16 cellular contexts compared by ENCODE assay signal in the genomic region with DNA sequence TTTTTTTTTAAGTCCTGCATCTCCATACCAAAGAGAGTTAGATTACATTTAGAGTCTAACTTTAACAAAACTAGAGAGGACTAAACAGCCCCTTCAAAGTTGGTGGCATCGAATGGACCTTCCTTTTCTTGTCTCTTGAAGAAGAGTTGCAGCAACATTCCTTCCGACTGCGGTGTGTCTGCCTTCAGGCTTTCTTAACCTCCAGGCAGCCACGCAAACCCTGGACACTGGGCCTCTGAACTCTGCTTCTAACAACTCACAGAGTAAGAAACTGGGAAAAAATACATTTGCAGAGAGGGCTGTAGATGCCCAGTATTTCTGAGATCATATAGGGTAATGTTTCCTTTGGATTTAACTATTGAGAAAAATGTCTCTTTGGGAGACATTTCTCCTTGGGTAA.
DNase-seq lines count a peak whose midpoint lies in the region; ATAC-seq and TF ChIP-seq lines count a peak whose summit lies in the region.
"Had no signal": no experiment of that assay in that cellular context is flagged by ENCODE, and none has a peak within 500 bp of the region (broad histone marks: within the 10 kb centered on the region; RNA-seq: fewer than 3 reads in every experiment).

No MANE protein-coding gene starts in this region.

- no peaks in the 10 kb centered on the region for H3K79me1 ChIP-seq in neuronal stem cell (ENCODE audit: low read depth, low read length)

- peak overlapping the region; percentile 13 for H2AFZ ChIP-seq in neuronal stem cell (ENCODE audit: low read length)

- 90% methylated on average over 4 of the region's 4 CpGs; no CpG with 5 or more reads in 1 of the 2 experiments for WGBS in endodermal cell (ENCODE audit: insufficient coverage in 1 of 2, insufficient read length in 1 of 2), 2 experiments
- no CpG with 5 or more reads among the region's 4 CpGs for WGBS in neuronal stem cell (ENCODE audit: extremely low coverage in 2 of 2, insufficient read length in 2 of 2, insufficient replicate concordance in 1 of 2), 2 donors
- WGBS in esophagus muscularis mucosa: 89% methylated on average over 4 of the region's 4 CpGs

- no peaks in the 10 kb centered on the region for H3K27me3 Mint-ChIP-seq in endodermal cell (ENCODE audit: insufficient read depth)
- no peaks in the 10 kb centered on the region for H3K27me3 Mint-ChIP-seq in progenitor cell of endocrine pancreas

- no peak overlapping the region for H4K91ac ChIP-seq in neuronal stem cell (ENCODE audit: low read depth, low read length, poor library complexity)

- H3K27ac ChIP-seq in right atrium auricular region: peak overlapping the region in 1 of 2 donors; percentile 3
- no peak overlapping the region for H3K27ac ChIP-seq in endodermal cell (ENCODE audit: low read depth, low read length)
- H3K27ac ChIP-seq in neuronal stem cell (replicated peaks; ENCODE audit: low read length): no peak overlapping the region
- H3K27ac ChIP-seq in esophagus muscularis mucosa (replicated peaks in 1 of 4): no peak overlapping the region
- H3K27ac ChIP-seq: 22Rv1 had no signal

- H3K4me1 Mint-ChIP-seq in endodermal cell (no peaks in the 10 kb centered on the region), progenitor cell of endocrine pancreas (ENCODE audit: low read depth) (peaks cover 9% of the 10 kb centered on the region)
- H3K4me1 Mint-ChIP-seq: CD14-positive monocyte had no signal

- DNase-seq in Right ventricle myocardium inferior (ENCODE audit: missing footprints) (peak; percentile 18), right atrium auricular region (ENCODE audit: low spot score) (no peak), endodermal cell (no peak), neuronal stem cell (ENCODE audit: low spot score) (no peak), HK-2 (ENCODE audit: unreplicated experiment) (no peak), cerebellar cortex (ENCODE audit: low spot score) (no peak), esophagus muscularis mucosa (ENCODE audit: extremely low spot score) (no peak), progenitor cell of endocrine pancreas (ENCODE audit: low spot score, unreplicated experiment) (no peak)
- DNase-seq: CD8-positive, alpha-beta T cell; COR-L47; DND-41; GF-D8 had no signal

- H3K36me3 ChIP-seq in right atrium auricular region: no peaks in the 10 kb centered on the region
- H3K36me3 ChIP-seq in endodermal cell (ENCODE audit: control insufficient read depth, insufficient read depth, low read length): no peaks in the 10 kb centered on the region
- H3K36me3 ChIP-seq in neuronal stem cell (replicated peaks in 1 of 2; ENCODE audit: control insufficient read depth in 2 of 2, insufficient read depth in 2 of 2, low read length in 2 of 2): no peaks in the 10 kb centered on the region
- no peaks in the 10 kb centered on the region for H3K36me3 ChIP-seq in esophagus muscularis mucosa

- no peak overlapping the region for H2BK120ac ChIP-seq in neuronal stem cell (ENCODE audit: low read depth, low read length)

- H3K27ac Mint-ChIP-seq in endodermal cell (no peak overlapping the region), progenitor cell of endocrine pancreas (no peak overlapping the region)
- H3K27ac Mint-ChIP-seq: CD14-positive monocyte; CD8-positive, alpha-beta T cell had no signal

- H3K9me3 Mint-ChIP-seq in endodermal cell (peaks cover 60% of the 10 kb centered on the region), progenitor cell of endocrine pancreas (ENCODE audit: low read depth) (peaks cover 21% of the 10 kb centered on the region)
- H3K9me3 Mint-ChIP-seq: CD8-positive, alpha-beta T cell had no signal

- H3K9ac ChIP-seq in endodermal cell (ENCODE audit: extremely low read depth, low read length, poor library complexity, severe bottlenecking): no peak overlapping the region
- no peak overlapping the region for H3K9ac ChIP-seq in neuronal stem cell (ENCODE audit: low read depth, low read length, poor library complexity)

- H3K36me3 Mint-ChIP-seq in endodermal cell (ENCODE audit: low read depth) (peaks cover 3% of the 10 kb centered on the region), progenitor cell of endocrine pancreas (ENCODE audit: insufficient read depth) (peaks cover 2% of the 10 kb centered on the region)
- H3K36me3 Mint-ChIP-seq: CD14-positive monocyte; CD8-positive, alpha-beta T cell had no signal

- H3K4me1 ChIP-seq in right atrium auricular region (no peaks in the 10 kb centered on the region), endodermal cell (ENCODE audit: control insufficient read depth, insufficient read depth, low read length) (no peaks in the 10 kb centered on the region), neuronal stem cell (ENCODE audit: control insufficient read depth in 2 of 2, insufficient read depth in 1 of 2, low read depth in 1 of 2, low read length in 2 of 2) (peaks cover 0 to 1% of the 10 kb centered on the region in 2 donors), esophagus muscularis mucosa (no peaks in the 10 kb centered on the region)

- no peak overlapping the region for H3K14ac ChIP-seq in neuronal stem cell (ENCODE audit: low read length)

- H3K23ac ChIP-seq in neuronal stem cell (ENCODE audit: low read depth, low read length, poor library complexity): no peak overlapping the region

- H3K4me3 ChIP-seq in right atrium auricular region: no peak overlapping the region
- H3K4me3 ChIP-seq in endodermal cell (ENCODE audit: low read length): peak overlapping the region; percentile 47
- no peak overlapping the region for H3K4me3 ChIP-seq in neuronal stem cell (ENCODE audit: low read length in 2 of 2)
- no peak overlapping the region for H3K4me3 ChIP-seq in esophagus muscularis mucosa
- H3K4me3 ChIP-seq: K562 had no signal

- ATAC-seq in Right ventricle myocardium inferior: no peak
- ATAC-seq: CD8-positive, alpha-beta T cell; HCT116; K562 had no signal

- intact Hi-C loops in Right ventricle myocardium inferior (cut with DNase I): loop anchor here (5.0 kb wide), 1 partner anchor 33 kb away; no protein-coding TSS in a partner anchor
- intact Hi-C loops in esophagus muscularis mucosa (cut with DNase I): no loop called here

- H3K18ac ChIP-seq in neuronal stem cell (ENCODE audit: low read length): no peak overlapping the region

- no peak for TF ChIP-seq POLR2A in esophagus muscularis mucosa (IDR thresholded peaks at IDR 0.05; ENCODE audit: low read depth)

- no peak overlapping the region for H2BK12ac ChIP-seq in neuronal stem cell (ENCODE audit: low read length)

- H3K9me3 ChIP-seq in right atrium auricular region (no peaks in the 10 kb centered on the region), endodermal cell (ENCODE audit: control insufficient read depth, low read length) (peaks cover 79% of the 10 kb centered on the region), neuronal stem cell (replicated peaks in 1 of 2; ENCODE audit: control insufficient read depth in 2 of 2, insufficient read depth in 1 of 2, low read depth in 1 of 2, low read length in 2 of 2) (peaks cover 0 to 2% of the 10 kb centered on the region in 2 donors), esophagus muscularis mucosa (no peaks in the 10 kb centered on the region)

- H3K4me3 Mint-ChIP-seq in endodermal cell (no peak overlapping the region), progenitor cell of endocrine pancreas (ENCODE audit: low read depth) (no peak overlapping the region)
- H3K4me3 Mint-ChIP-seq: CD14-positive monocyte; CD8-positive, alpha-beta T cell had no signal

- H2BK5ac ChIP-seq in neuronal stem cell (ENCODE audit: low read length): no peak overlapping the region

- H2BK15ac ChIP-seq in neuronal stem cell (ENCODE audit: low read length): no peak overlapping the region

- no peak overlapping the region for H3K4me2 ChIP-seq in neuronal stem cell (ENCODE audit: insufficient read depth, low read length, poor library complexity, severe bottlenecking)

- H3K27me3 ChIP-seq in right atrium auricular region (no peaks in the 10 kb centered on the region), endodermal cell (ENCODE audit: control insufficient read depth, insufficient read depth, low read length, poor library complexity, severe bottlenecking) (no peaks in the 10 kb centered on the region), neuronal stem cell (ENCODE audit: control insufficient read depth in 3 of 3, insufficient read depth in 3 of 3, low read depth in 1 of 3, low read length in 3 of 3) (no peaks in the 10 kb centered on the region), esophagus muscularis mucosa (no peaks in the 10 kb centered on the region)

- no peak overlapping the region for H3K4ac ChIP-seq in neuronal stem cell (ENCODE audit: low read length)

- TF ChIP-seq EP300 in esophagus muscularis mucosa (IDR thresholded peaks at IDR 0.05): no peak

- H4K8ac ChIP-seq in neuronal stem cell (ENCODE audit: low read depth, low read length): no peak overlapping the region

- TF ChIP-seq CTCF in right atrium auricular region (IDR thresholded peaks at IDR 0.05): no peak
- no peak for TF ChIP-seq CTCF in endodermal cell (conservative IDR thresholded peaks at IDR 0.05)
- TF ChIP-seq CTCF in esophagus muscularis mucosa (IDR thresholded peaks at IDR 0.05): no peak
- no peak for TF ChIP-seq CTCF in progenitor cell of endocrine pancreas (IDR thresholded peaks at IDR 0.05; ENCODE audit: unreplicated experiment)

- H2AK5ac ChIP-seq in neuronal stem cell (ENCODE audit: low read depth, low read length): no peak overlapping the region
